ENCODE assay signal across 8 cellular contexts in genomic region chrX:152830312-152831305, GRCh38. TPM values are rescaled to one million over a fixed set of nuclear protein-coding genes. Genes with fewer than 3 reads are reported as not detected.
DNase-seq lines count a peak whose midpoint lies in the region; TF ChIP-seq lines count a peak whose summit lies in the region.

TSS of gene CETN2 (minus strand) at chrX:152830757. CDS start at chrX:152830710, 47 bp downstream.
TSS of gene NSDHL (plus strand) at chrX:152831063. CDS start at chrX:152846325, 15,262 bp downstream.

- H3K9me3 Mint-ChIP-seq in activated naive CD4-positive, alpha-beta T cell treated with anti-CD3 and anti-CD28 coated beads, Interleukin-2, amount 10 ng/mL, durations not matched to agents 7 days and 5 days: no peaks in the 10 kb centered on the region

- H3K27me3 Mint-ChIP-seq in activated naive CD4-positive, alpha-beta T cell treated with anti-CD3 and anti-CD28 coated beads, Interleukin-2, amount 10 ng/mL, durations not matched to agents 7 days and 5 days: no peaks in the 10 kb centered on the region

- peaks cover 13% of the 10 kb centered on the region for H3K36me3 Mint-ChIP-seq in activated naive CD4-positive, alpha-beta T cell treated with anti-CD3 and anti-CD28 coated beads, Interleukin-2, amount 10 ng/mL, durations not matched to agents 7 days and 5 days

- H3K27ac Mint-ChIP-seq in activated naive CD4-positive, alpha-beta T cell treated with anti-CD3 and anti-CD28 coated beads, Interleukin-2, amount 10 ng/mL, durations not matched to agents 7 days and 5 days: peak within 1 kb of the TSS; percentile 72

- peaks cover 35% of the 10 kb centered on the region for H3K4me1 Mint-ChIP-seq in activated naive CD4-positive, alpha-beta T cell treated with anti-CD3 and anti-CD28 coated beads, Interleukin-2, amount 10 ng/mL, durations not matched to agents 7 days and 5 days

- CTCF ChIA-PET in activated naive CD4-positive, alpha-beta T cell treated with anti-CD3 and anti-CD28 coated beads, Interleukin-2, amount 10 ng/mL, durations not matched to agents 7 days and 5 days (lab: Charles Lee): interaction anchor here (1.2 kb wide), 1 partner anchor 10 kb away, joined by 7 read pairs; no protein-coding TSS in a partner anchor

- DNase-seq in GM03348 (ENCODE audit: low spot score) (peak; percentile 98), HFF-Myc (ENCODE audit: extremely low read depth, low read depth) (peak; percentile 67), NAMALWA (ENCODE audit: low spot score) (peak; percentile 95), SK-N-DZ (ENCODE audit: low spot score) (peak; percentile 94), germinal center (ENCODE audit: low spot score) (peak; percentile 98), non-pigmented ciliary epithelial cell (ENCODE audit: low read depth) (peak; percentile 68), superior temporal gyrus (ENCODE audit: extremely low spot score) (peak; percentile 92)
- peak; percentile 95 for DNase-seq in activated naive CD4-positive, alpha-beta T cell treated with anti-CD3 and anti-CD28 coated beads, Interleukin-2, amount 10 ng/mL, durations not matched to agents 7 days and 5 days

- H3K4me3 ChIP-seq in HFF-Myc (replicated peaks; ENCODE audit: low read depth, low read length): peak within 1 kb of the TSS; percentile 75

- peak within 1 kb of the TSS; percentile 97 for H3K4me3 Mint-ChIP-seq in activated naive CD4-positive, alpha-beta T cell treated with anti-CD3 and anti-CD28 coated beads, Interleukin-2, amount 10 ng/mL, durations not matched to agents 7 days and 5 days

- TF ChIP-seq CTCF in HFF-Myc (IDR thresholded peaks at IDR 0.05; ENCODE audit: low read depth, low read length, missing control alignments): no peak

RNA-seq across cellular contexts. Expression of gene CETN2, which starts in this region (rescaled TPM):
- polyA plus RNA-seq in SK-N-DZ (2014; cell fraction: cytosol; rRNA removed): 43.7 and 47.1 TPM in 2 replicates
- polyA plus RNA-seq in SK-N-DZ (2014; cell fraction: nucleus; rRNA removed): 21.0 and 23.0 TPM in 2 replicates

RNA-seq across cellular contexts. Expression of gene NSDHL, which starts in this region (rescaled TPM):
- polyA plus RNA-seq in SK-N-DZ (2014; cell fraction: cytosol; rRNA removed): 18.6 and 25.1 TPM in 2 replicates
- 7.3 and 9.3 TPM in 2 replicates for polyA plus RNA-seq in SK-N-DZ (2014; cell fraction: nucleus; rRNA removed)

Comparison
In these comparisons a context has a peak if more than half of its experiments do, and no peak if none do; other contexts are left out.
1. Peak in every context shown above with its lines: DNase-seq and H3K4me3 ChIP-seq.